ENCODE assay signal across 16 cellular contexts in genomic region chr10:19958787-19959186, GRCh38.
DNase-seq lines count a peak whose midpoint lies in the region; ATAC-seq, FAIRE-seq and TF ChIP-seq lines count a peak whose summit lies in the region.
"Had no signal": no experiment of that assay in that cellular context is flagged by ENCODE, and none has a peak within 500 bp of the region (broad histone marks: within the 10 kb centered on the region; RNA-seq: fewer than 3 reads in every experiment).

No MANE protein-coding gene starts in this region.

- CTCF ChIA-PET in HepG2 (lab: Yijun Ruan, JAX; ENCODE audit: low intra/inter-chr PET ratio, low total read pairs) = no interaction called here

- ATAC-seq in HepG2 (no peak), HG02938 (IDR thresholded peaks at IDR 0.05; ENCODE audit: unreplicated experiment) (peak; percentile 97)

- BruUV-seq in HepG2 (replicated peaks; lab: Mats Ljungman, UMichigan) = no TSS peak

- H3K9ac ChIP-seq in liver (ENCODE audit: low read depth in 1 of 2, low read length in 2 of 2) (no peak overlapping the region), HepG2 (ENCODE audit: insufficient read depth, low read depth, low read length) (no peak overlapping the region), MM.1S (ENCODE audit: low read length) (no peak overlapping the region)

- H3K27ac ChIP-seq in liver (ENCODE audit: low read depth in 1 of 2, low read length in 2 of 2) (peak overlapping the region in 1 of 2 donors; percentile 14), HepG2 (ENCODE audit: extremely low read length, insufficient read depth, low read length) (no peak overlapping the region), MM.1S (ENCODE audit: low read length) (no peak overlapping the region), suprapubic skin (no peak overlapping the region), left ventricle myocardium inferior (replicated peaks) (no peak overlapping the region)
- H3K27ac ChIP-seq: brain microvascular endothelial cell, right atrium auricular region had no signal

- H4K20me1 ChIP-seq in HepG2 (ENCODE audit: insufficient read depth, low read length) (no peaks in the 10 kb centered on the region), MM.1S (ENCODE audit: insufficient read depth, low read length) (no peaks in the 10 kb centered on the region)

- DNase-seq in HepG2 (ENCODE audit: low spot score) (no peak), MM.1S (peak; percentile 32), suprapubic skin (ENCODE audit: low spot score in 2 of 2) (no peak), NCI-H345 (lab: John Stamatoyannopoulos, UW) (no peak), NCI-H748 treated with DMSO at 0.1 percent for 48 hours (lab: John Stamatoyannopoulos, UW) (no peak), left ventricle myocardium inferior (no peak)
- DNase-seq: activated CD8-positive, alpha-beta memory T cell treated with anti-CD3 and anti-CD28 coated beads, Interleukin-2, amount 50 U/mL, for 48 hours; brain microvascular endothelial cell; NCI-H69; SW 1271 had no signal

- no peak overlapping the region for H2AFZ ChIP-seq in HepG2 (ENCODE audit: low read length)
- no peak overlapping the region for H2AFZ ChIP-seq in MM.1S (ENCODE audit: low read length)

- TF ChIP-seq POLR2A in HepG2 (IDR thresholded peaks at IDR 0.05; ENCODE audit: insufficient read depth in 1 of 2, low read depth in 2 of 2, low read length in 2 of 2) (no peak), suprapubic skin (IDR thresholded peaks at IDR 0.05) (no peak)

- H3K4me1 ChIP-seq in liver (ENCODE audit: control insufficient read depth in 4 of 4, insufficient read depth in 4 of 4, low read length in 3 of 4) (peaks cover 0 to 2% (median 0%) of the 10 kb centered on the region in 4 donors), HepG2 (ENCODE audit: insufficient read depth, low read length) (no peaks in the 10 kb centered on the region), MM.1S (ENCODE audit: low read length) (no peaks in the 10 kb centered on the region), suprapubic skin (peaks cover 12% of the 10 kb centered on the region), left ventricle myocardium inferior (peaks cover 27% of the 10 kb centered on the region)

- H3K27me3 ChIP-seq in liver (ENCODE audit: control insufficient read depth in 4 of 4, insufficient read depth in 4 of 4, low read length in 3 of 4) = no peaks in the 10 kb centered on the region
- no peaks in the 10 kb centered on the region for H3K27me3 ChIP-seq in HepG2 (ENCODE audit: control insufficient read depth in 1 of 2, insufficient read depth in 2 of 2, low read length in 2 of 2)
- no peaks in the 10 kb centered on the region for H3K27me3 ChIP-seq in MM.1S (replicated peaks; ENCODE audit: insufficient read depth, low read length)
- no peaks in the 10 kb centered on the region for H3K27me3 ChIP-seq in suprapubic skin
- H3K27me3 ChIP-seq in left ventricle myocardium inferior (ENCODE audit: low read depth) = no peaks in the 10 kb centered on the region
- H3K27me3 ChIP-seq: brain microvascular endothelial cell, right atrium auricular region had no signal

- TF ChIP-seq RAD21 in liver (IDR thresholded peaks at IDR 0.05) (peak in 1 of 2 donors; percentile 45), HepG2 (CRISPR knock-in tag; IDR thresholded peaks at IDR 0.05) (no peak)

- FAIRE-seq in HepG2 (lab: Jason Lieb, UNC) = no peak
- FAIRE-seq: A204.1 had no signal

- H3K79me2 ChIP-seq in HepG2 (ENCODE audit: insufficient read depth, low read length) (no peaks in the 10 kb centered on the region), MM.1S (ENCODE audit: low read length) (no peaks in the 10 kb centered on the region)

- H3K4me3 ChIP-seq in liver (ENCODE audit: low read depth in 1 of 3, low read length in 3 of 3) (no peak overlapping the region), HepG2 (replicated peaks in 1 of 3; ENCODE audit: insufficient read depth in 1 of 3, low read depth in 2 of 3, low read length in 3 of 3) (no peak overlapping the region), MM.1S (ENCODE audit: low read length) (no peak overlapping the region), suprapubic skin (no peak overlapping the region), left ventricle myocardium inferior (no peak overlapping the region)
- H3K4me3 ChIP-seq: HAP-1, lung, right atrium auricular region had no signal

- TF ChIP-seq EP300 in HepG2 (IDR thresholded peaks at IDR 0.05; ENCODE audit: low read depth in 2 of 2, low read length in 2 of 2) = no peak
- no peak for TF ChIP-seq EP300 in HepG2 (CRISPR knock-in tag; IDR thresholded peaks at IDR 0.05; ENCODE audit: borderline replicate concordance)
- no peak for TF ChIP-seq EP300 in suprapubic skin (IDR thresholded peaks at IDR 0.05)

- POLR2A ChIA-PET in HepG2 (lab: Yijun Ruan, JAX) = no interaction called here

- H3F3A ChIP-seq in MM.1S (ENCODE audit: insufficient read depth, low read length) = no peaks in the 10 kb centered on the region

- intact Hi-C loops in HepG2 (cut with micrococcal nuclease; ENCODE audit: unreplicated experiment) (no loop called here), left ventricle myocardium inferior (cut with micrococcal nuclease) (no loop called here)

- H3K36me3 ChIP-seq in liver (ENCODE audit: control insufficient read depth in 4 of 4, insufficient read depth in 3 of 4, low read depth in 1 of 4, low read length in 3 of 4) (no peaks in the 10 kb centered on the region), HepG2 (replicated peaks in 1 of 2; ENCODE audit: control insufficient read depth in 1 of 2, insufficient read depth in 2 of 2, low read length in 2 of 2) (no peaks in the 10 kb centered on the region), MM.1S (replicated peaks; ENCODE audit: insufficient read depth, low read length) (no peaks in the 10 kb centered on the region), suprapubic skin (no peaks in the 10 kb centered on the region), left ventricle myocardium inferior (no peaks in the 10 kb centered on the region)
- H3K36me3 ChIP-seq: brain microvascular endothelial cell, HAP-1, right atrium auricular region had no signal

- H3K9me3 ChIP-seq in liver (ENCODE audit: control insufficient read depth in 4 of 4, low read length in 3 of 4) = no peaks in the 10 kb centered on the region
- H3K9me3 ChIP-seq in HepG2 (ENCODE audit: low read length) = no peaks in the 10 kb centered on the region
- no peaks in the 10 kb centered on the region for H3K9me3 ChIP-seq in MM.1S (replicated peaks; ENCODE audit: insufficient read depth, low read length)
- no peaks in the 10 kb centered on the region for H3K9me3 ChIP-seq in suprapubic skin
- H3K9me3 ChIP-seq in left ventricle myocardium inferior (replicated peaks) = no peaks in the 10 kb centered on the region
- H3K9me3 ChIP-seq: HAP-1, right atrium auricular region had no signal

- H3K9me2 ChIP-seq in MM.1S (replicated peaks; ENCODE audit: insufficient read depth, low read length) = no peaks in the 10 kb centered on the region

- H3K4me2 ChIP-seq in HepG2 (ENCODE audit: low read depth, low read length) = no peak overlapping the region
- H3K4me2 ChIP-seq in MM.1S (ENCODE audit: low read depth, low read length) = peak overlapping the region; percentile 10; the same call in 1 of the 2 replicates

- TF ChIP-seq CTCF in liver (IDR thresholded peaks at IDR 0.05; ENCODE audit: low read depth, low read length, missing input control) = no peak
- TF ChIP-seq CTCF in HepG2 (CRISPR knock-in tag; IDR thresholded peaks at IDR 0.05) = no peak
- TF ChIP-seq CTCF in MM.1S (IDR thresholded peaks at IDR 0.05; ENCODE audit: low read length) = no peak
- TF ChIP-seq CTCF in suprapubic skin (IDR thresholded peaks at IDR 0.05) = no peak
- no peak for TF ChIP-seq CTCF in left ventricle myocardium inferior (IDR thresholded peaks at IDR 0.05; ENCODE audit: borderline replicate concordance)

- in situ Hi-C loops in HepG2 (cut with HindIII; ENCODE audit: extremely low pct_ligation_motif_present, low pct_unique_long_range_greater_than_20kb) = no loop called here

TF ChIP-seq in liver, 16 proteins besides CTCF, POLR2A, EP300 and RAD21:
- TF ChIP-seq SP1 (IDR thresholded peaks at IDR 0.05) (peak; percentile 14), NR2F2 (IDR thresholded peaks at IDR 0.05) (no peak)

TF ChIP-seq in HepG2, 621 proteins besides CTCF, POLR2A, EP300 and RAD21 (continues in another document):
- TF ChIP-seq MED13 (CRISPR knock-in tag; IDR thresholded peaks at IDR 0.05) (no peak), NR2F2 (IDR thresholded peaks at IDR 0.05; ENCODE audit: borderline replicate concordance, low read depth) (no peak), ZNF709 (CRISPR knock-in tag; IDR thresholded peaks at IDR 0.05) (no peak), BORCS8-MEF2B (CRISPR knock-in tag; IDR thresholded peaks at IDR 0.05) (no peak), ZNF737 (CRISPR knock-in tag; IDR thresholded peaks at IDR 0.05; ENCODE audit: borderline replicate concordance) (no peak), KDM1A (CRISPR knock-in tag; IDR thresholded peaks at IDR 0.05) (no peak), ZNF713 (CRISPR knock-in tag; IDR thresholded peaks at IDR 0.05) (no peak), HOMEZ (CRISPR knock-in tag; IDR thresholded peaks at IDR 0.05; ENCODE audit: low read depth) (no peak), CREBL2 (CRISPR knock-in tag; IDR thresholded peaks at IDR 0.05; ENCODE audit: borderline replicate concordance) (no peak), AKAP8 (CRISPR knock-in tag; IDR thresholded peaks at IDR 0.05) (no peak), ZNF577 (CRISPR knock-in tag; IDR thresholded peaks at IDR 0.05; ENCODE audit: borderline replicate concordance, low read depth) (no peak)
